14 cellular contexts compared by ENCODE assay signal in the genomic region with DNA sequence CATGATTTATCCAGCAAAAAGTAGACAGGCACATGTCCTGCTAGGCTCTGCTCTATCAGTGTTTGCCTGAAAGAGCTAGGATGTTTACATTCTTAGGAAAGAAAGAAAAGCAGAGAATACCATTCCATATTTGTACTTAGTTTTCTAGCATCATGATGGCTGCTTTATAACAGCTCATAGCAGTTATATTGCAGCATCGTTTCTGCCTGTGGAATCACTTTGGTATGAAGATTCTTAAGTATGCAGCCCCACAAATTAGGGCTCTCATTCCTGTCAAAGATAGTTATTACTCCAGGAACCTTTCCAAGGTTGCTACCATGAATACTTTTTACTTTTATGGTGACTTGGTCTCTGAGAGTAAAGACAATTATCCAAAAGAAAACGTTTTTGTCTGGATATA.
DNase-seq lines count a peak whose midpoint lies in the region; TF ChIP-seq lines count a peak whose summit lies in the region.
"Had no signal": no experiment of that assay in that cellular context is flagged by ENCODE, and none has a peak within 500 bp of the region (broad histone marks: within the 10 kb centered on the region; RNA-seq: fewer than 3 reads in every experiment).

No MANE protein-coding gene starts in this region.

- no peak overlapping the region for H3K4me3 ChIP-seq in GM23248
- H3K4me3 ChIP-seq in colonic mucosa = no peak overlapping the region
- no peak overlapping the region for H3K4me3 ChIP-seq in muscle layer of colon (ENCODE audit: low read depth in 1 of 2, low read length in 2 of 2)
- H3K4me3 ChIP-seq in transverse colon = no peak overlapping the region
- H3K4me3 ChIP-seq in MM.1S (ENCODE audit: low read length) = no peak overlapping the region
- H3K4me3 ChIP-seq: cardiac muscle cell had no signal

- H3K4me2 ChIP-seq in GM23248 (ENCODE audit: unreplicated experiment) (peak overlapping the region; percentile 70), MM.1S (ENCODE audit: low read depth, low read length) (no peak overlapping the region)

- no peaks in the 10 kb centered on the region for H3K27me3 Mint-ChIP-seq in progenitor cell of endocrine pancreas

- peak; percentile 80 for DNase-seq in GM23248
- no peak for DNase-seq in colonic mucosa
- DNase-seq in transverse colon = no peak
- no peak for DNase-seq in progenitor cell of endocrine pancreas (ENCODE audit: low spot score, unreplicated experiment)
- no peak for DNase-seq in DMS53 treated with DMSO at 0.1 percent for 48 hours (lab: John Stamatoyannopoulos, UW; ENCODE audit: unreplicated experiment)
- no peak for DNase-seq in MM.1S
- DNase-seq: activated CD4-positive, alpha-beta memory T cell treated with anti-CD3 and anti-CD28 coated beads for 36 hours; activated gamma-delta T cell; COR-L47; NCI-H774; stimulated activated CD4-positive, alpha-beta T cell treated with anti-CD3 and anti-CD28 coated beads, Interleukin-2, amount 100 ng/mL, for 48 hours had no signal

- no peaks in the 10 kb centered on the region for H4K20me1 ChIP-seq in GM23248 (ENCODE audit: insufficient read depth)
- no peaks in the 10 kb centered on the region for H4K20me1 ChIP-seq in MM.1S (ENCODE audit: insufficient read depth, low read length)

- peak; percentile 82 for TF ChIP-seq EP300 in transverse colon (IDR thresholded peaks at IDR 0.05; ENCODE audit: low read depth)

- H3K27ac ChIP-seq in GM23248 (peak overlapping the region; percentile 67), colonic mucosa (peak overlapping the region; percentile 26), muscle layer of colon (ENCODE audit: low read depth, low read length) (peak overlapping the region; percentile 55), transverse colon (peak overlapping the region; percentile 74 to 83 (median 78)), MM.1S (ENCODE audit: low read length) (no peak overlapping the region)
- H3K27ac ChIP-seq: cardiac muscle cell, RWPE1 had no signal

- peaks cover 5% of the 10 kb centered on the region for H3K4me1 Mint-ChIP-seq in progenitor cell of endocrine pancreas (ENCODE audit: low read depth)

- peak overlapping the region; percentile 42 for H2AFZ ChIP-seq in GM23248
- H2AFZ ChIP-seq in MM.1S (ENCODE audit: low read length) = no peak overlapping the region

- H3K27me3 ChIP-seq in GM23248 (replicated peaks; ENCODE audit: insufficient read depth) = no peaks in the 10 kb centered on the region
- H3K27me3 ChIP-seq in colonic mucosa = no peaks in the 10 kb centered on the region
- H3K27me3 ChIP-seq in muscle layer of colon (ENCODE audit: control insufficient read depth in 1 of 2, insufficient read depth in 2 of 2, low read length in 2 of 2) = no peaks in the 10 kb centered on the region
- no peaks in the 10 kb centered on the region for H3K27me3 ChIP-seq in transverse colon
- no peaks in the 10 kb centered on the region for H3K27me3 ChIP-seq in MM.1S (replicated peaks; ENCODE audit: insufficient read depth, low read length)
- H3K27me3 ChIP-seq: cardiac muscle cell had no signal

- no peak for TF ChIP-seq POLR2A in transverse colon (IDR thresholded peaks at IDR 0.05)

- H3K9me3 Mint-ChIP-seq in progenitor cell of endocrine pancreas (ENCODE audit: low read depth) = no peaks in the 10 kb centered on the region

- H3K79me2 ChIP-seq in GM23248 (ENCODE audit: insufficient read depth) (no peaks in the 10 kb centered on the region), MM.1S (ENCODE audit: low read length) (no peaks in the 10 kb centered on the region)

- TF ChIP-seq CTCF in colonic mucosa (IDR thresholded peaks at IDR 0.05) (no peak), transverse colon (IDR thresholded peaks at IDR 0.05) (no peak), progenitor cell of endocrine pancreas (IDR thresholded peaks at IDR 0.05; ENCODE audit: unreplicated experiment) (no peak), MM.1S (IDR thresholded peaks at IDR 0.05; ENCODE audit: low read length) (no peak)

- H3K9ac ChIP-seq in GM23248 = peak overlapping the region; percentile 16; the same call in 1 of the 2 replicates
- no peak overlapping the region for H3K9ac ChIP-seq in colonic mucosa (ENCODE audit: low read depth in 2 of 2, low read length in 2 of 2)
- H3K9ac ChIP-seq in muscle layer of colon (ENCODE audit: low read length) = no peak overlapping the region
- no peak overlapping the region for H3K9ac ChIP-seq in MM.1S (ENCODE audit: low read length)

- no peaks in the 10 kb centered on the region for H3K36me3 ChIP-seq in GM23248 (ENCODE audit: low read depth)
- no peaks in the 10 kb centered on the region for H3K36me3 ChIP-seq in colonic mucosa
- H3K36me3 ChIP-seq in muscle layer of colon (ENCODE audit: insufficient read depth, low read length) = no peaks in the 10 kb centered on the region
- no peaks in the 10 kb centered on the region for H3K36me3 ChIP-seq in transverse colon
- no peaks in the 10 kb centered on the region for H3K36me3 ChIP-seq in MM.1S (replicated peaks; ENCODE audit: insufficient read depth, low read length)
- H3K36me3 ChIP-seq: cardiac muscle cell had no signal

- intact Hi-C loops in colonic mucosa (cut with DNase I) = no loop called here
- intact Hi-C loops in transverse colon (cut with DNase I; ENCODE audit: low total_unique reads) = no loop called here

- WGBS in GM23248 (ENCODE audit: low coverage in 1 of 2, low lambda C conversion rate in 2 of 2, missing lambda C conversion rate in 2 of 2), 2 experiments = 2 to 6% methylated on average over 2 of the region's 2 CpGs
- 18 to 23% methylated on average over 2 of the region's 2 CpGs for WGBS in transverse colon (ENCODE audit: low coverage in 1 of 2), 2 donors

- H3K9me3 ChIP-seq in GM23248 (ENCODE audit: low read depth) (no peaks in the 10 kb centered on the region), colonic mucosa (no peaks in the 10 kb centered on the region), muscle layer of colon (ENCODE audit: low read length) (no peaks in the 10 kb centered on the region), transverse colon (no peaks in the 10 kb centered on the region), MM.1S (replicated peaks; ENCODE audit: insufficient read depth, low read length) (no peaks in the 10 kb centered on the region)

- no peak overlapping the region for H3K4me3 Mint-ChIP-seq in progenitor cell of endocrine pancreas (ENCODE audit: low read depth)
- H3K4me3 Mint-ChIP-seq: activated CD4-positive, alpha-beta memory T cell treated with anti-CD3 and anti-CD28 coated beads for 36 hours had no signal

- no peaks in the 10 kb centered on the region for H3K36me3 Mint-ChIP-seq in progenitor cell of endocrine pancreas (ENCODE audit: insufficient read depth)
- H3K36me3 Mint-ChIP-seq: activated CD4-positive, alpha-beta memory T cell treated with anti-CD3 and anti-CD28 coated beads for 36 hours had no signal

- H3K9me2 ChIP-seq in GM23248 (ENCODE audit: insufficient read depth) (no peaks in the 10 kb centered on the region), MM.1S (replicated peaks; ENCODE audit: insufficient read depth, low read length) (no peaks in the 10 kb centered on the region)

- H3K27ac Mint-ChIP-seq in progenitor cell of endocrine pancreas = no peak overlapping the region
- H3K27ac Mint-ChIP-seq: activated CD4-positive, alpha-beta memory T cell treated with anti-CD3 and anti-CD28 coated beads for 36 hours had no signal

- H3K4me1 ChIP-seq in GM23248 (ENCODE audit: insufficient read depth) (peaks cover 28% of the 10 kb centered on the region), colonic mucosa (no peaks in the 10 kb centered on the region), muscle layer of colon (ENCODE audit: insufficient read depth, low read length) (peaks cover 37% of the 10 kb centered on the region), transverse colon (peaks cover 0 to 5% (median 0%) of the 10 kb centered on the region in 4 donors), MM.1S (ENCODE audit: low read length) (no peaks in the 10 kb centered on the region)

- H3F3A ChIP-seq in GM23248 (ENCODE audit: insufficient read depth) (peaks cover 23% of the 10 kb centered on the region), MM.1S (ENCODE audit: insufficient read depth, low read length) (no peaks in the 10 kb centered on the region)

- in situ Hi-C loops in GM23248 (cut with MboI) (no loop called here), transverse colon (cut with MboI; ENCODE audit: low pct_ligation_motif_present in 1 of 4, low pct_unique_long_range_greater_than_20kb in 1 of 4, low sequenced_read_pairs in 3 of 4) (no loop called here)
